8 cellular contexts compared by ENCODE assay signal in the genomic region with DNA sequence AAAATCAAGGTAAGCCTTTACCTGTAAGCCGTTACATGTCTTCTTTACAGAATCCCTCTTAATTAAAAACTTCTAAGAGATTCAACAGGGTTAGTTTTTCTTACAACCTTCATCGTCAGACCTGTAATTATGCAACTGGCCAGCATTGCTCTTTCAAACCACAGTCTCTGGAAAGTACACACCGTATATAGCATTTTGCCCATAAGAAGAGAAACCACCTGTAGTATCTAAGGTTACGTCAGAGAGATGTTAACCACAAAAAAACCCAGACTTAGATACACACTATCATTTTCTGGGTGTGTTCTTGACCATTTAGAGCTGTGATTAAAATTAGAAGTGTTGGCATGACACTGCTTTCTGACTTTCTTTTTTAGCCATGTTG.
DNase-seq lines count a peak whose midpoint lies in the region; ATAC-seq and TF ChIP-seq lines count a peak whose summit lies in the region.

No MANE protein-coding gene starts in this region.

- no peak overlapping the region for H2BK15ac ChIP-seq in mesenchymal stem cell (ENCODE audit: low read depth, poor library complexity, severe bottlenecking)

- H3K36me3 ChIP-seq in mesenchymal stem cell (ENCODE audit: control insufficient read depth in 1 of 2, insufficient read depth in 2 of 2, low read depth in 1 of 2, low read length in 2 of 2), result no peaks in the 10 kb centered on the region
- no peaks in the 10 kb centered on the region for H3K36me3 ChIP-seq in endodermal cell (ENCODE audit: control insufficient read depth, insufficient read depth, low read length)

- no peaks in the 10 kb centered on the region for H3K36me3 Mint-ChIP-seq in endodermal cell (ENCODE audit: low read depth)

- H3K14ac ChIP-seq in mesenchymal stem cell (ENCODE audit: low read length in 2 of 2), result no peak overlapping the region

- H2BK120ac ChIP-seq in mesenchymal stem cell (ENCODE audit: low read depth, low read length), result no peak overlapping the region

- H3K27ac ChIP-seq in mesenchymal stem cell (ENCODE audit: low read length, poor library complexity, severe bottlenecking) (no peak overlapping the region), endodermal cell (ENCODE audit: low read depth, low read length) (no peak overlapping the region)

- H3K18ac ChIP-seq in mesenchymal stem cell (ENCODE audit: low read depth in 1 of 2, low read length in 2 of 2), result no peak overlapping the region

- no peak overlapping the region for H3K27ac Mint-ChIP-seq in endodermal cell

- no peak for TF ChIP-seq CTCF in endodermal cell (conservative IDR thresholded peaks at IDR 0.05)

- H3K9me3 Mint-ChIP-seq in endodermal cell, result no peaks in the 10 kb centered on the region

- no peaks in the 10 kb centered on the region for H3K4me1 Mint-ChIP-seq in endodermal cell

- H4K8ac ChIP-seq in mesenchymal stem cell (ENCODE audit: low read length), result no peak overlapping the region

- DNase-seq in amniotic epithelial cell (ENCODE audit: low read depth), result peak; percentile 46
- no peak for DNase-seq in mesenchymal stem cell
- no peak for DNase-seq in stimulated activated naive CD4-positive, alpha-beta T cell treated with Interleukin-2 at 50 U/mL for 16 hours (lab: John Stamatoyannopoulos, UW)
- DNase-seq in amygdala (lab: John Stamatoyannopoulos, UW), result no peak
- no peak for DNase-seq in endodermal cell

- H2AFZ ChIP-seq in mesenchymal stem cell (ENCODE audit: low read depth, low read length), result no peak overlapping the region

- no peaks in the 10 kb centered on the region for H3K27me3 Mint-ChIP-seq in endodermal cell (ENCODE audit: insufficient read depth)

- peak; percentile 94 for ATAC-seq in GM18858 (IDR thresholded peaks at IDR 0.05; ENCODE audit: unreplicated experiment)
- peak; percentile 96 for ATAC-seq in GM21526 (IDR thresholded peaks at IDR 0.05; ENCODE audit: low FRiP score, unreplicated experiment)
- peak; percentile 91 for ATAC-seq in HG03103 (IDR thresholded peaks at IDR 0.05; ENCODE audit: low read depth, unreplicated experiment)

- no peak overlapping the region for H2BK5ac ChIP-seq in mesenchymal stem cell (ENCODE audit: low read depth, low read length, poor library complexity, severe bottlenecking)

- H4K91ac ChIP-seq in mesenchymal stem cell (ENCODE audit: low read length), result no peak overlapping the region

- H2AK5ac ChIP-seq in mesenchymal stem cell (ENCODE audit: low read length, severe bottlenecking), result no peak overlapping the region

- H3K9ac ChIP-seq in mesenchymal stem cell (ENCODE audit: low read length) (no peak overlapping the region), endodermal cell (ENCODE audit: extremely low read depth, low read length, poor library complexity, severe bottlenecking) (no peak overlapping the region)

- no peaks in the 10 kb centered on the region for H3K79me1 ChIP-seq in mesenchymal stem cell (replicated peaks; ENCODE audit: low read length, poor library complexity, severe bottlenecking)

- H3K4me3 ChIP-seq in mesenchymal stem cell (ENCODE audit: insufficient read depth in 1 of 2, low read depth in 1 of 2, low read length in 2 of 2) (no peak overlapping the region), endodermal cell (ENCODE audit: low read length) (no peak overlapping the region)

- no peak overlapping the region for H3K4me3 Mint-ChIP-seq in endodermal cell

- H3K9me3 ChIP-seq in mesenchymal stem cell (ENCODE audit: control insufficient read depth, low read length), result no peaks in the 10 kb centered on the region
- no peaks in the 10 kb centered on the region for H3K9me3 ChIP-seq in endodermal cell (ENCODE audit: control insufficient read depth, low read length)

- H3K23ac ChIP-seq in mesenchymal stem cell (ENCODE audit: low read length in 2 of 2), result no peak overlapping the region

- WGBS in mesenchymal stem cell, result 98% methylated on average over 4 of the region's 4 CpGs
- 95 to 96% methylated on average over 3 to 4 of the region's 4 CpGs for WGBS in endodermal cell (ENCODE audit: insufficient coverage in 1 of 2, insufficient read length in 1 of 2), 2 experiments

- H2BK12ac ChIP-seq in mesenchymal stem cell (ENCODE audit: low read length in 2 of 2), result no peak overlapping the region

- no peak overlapping the region for H3K4ac ChIP-seq in mesenchymal stem cell (ENCODE audit: low read depth in 1 of 2, low read length in 2 of 2)

- H3K27me3 ChIP-seq in mesenchymal stem cell (ENCODE audit: control insufficient read depth in 1 of 2, insufficient read depth in 1 of 2, low read length in 2 of 2), result no peaks in the 10 kb centered on the region
- no peaks in the 10 kb centered on the region for H3K27me3 ChIP-seq in endodermal cell (ENCODE audit: control insufficient read depth, insufficient read depth, low read length, poor library complexity, severe bottlenecking)

- H3K4me1 ChIP-seq in mesenchymal stem cell (ENCODE audit: control insufficient read depth, insufficient read depth, low read depth, low read length) (no peaks in the 10 kb centered on the region), endodermal cell (ENCODE audit: control insufficient read depth, insufficient read depth, low read length) (no peaks in the 10 kb centered on the region)

- no peak overlapping the region for H3K4me2 ChIP-seq in mesenchymal stem cell (ENCODE audit: low read length, poor library complexity, severe bottlenecking)
